ENCODE assay signal across 1 cellular context in the genomic region with DNA sequence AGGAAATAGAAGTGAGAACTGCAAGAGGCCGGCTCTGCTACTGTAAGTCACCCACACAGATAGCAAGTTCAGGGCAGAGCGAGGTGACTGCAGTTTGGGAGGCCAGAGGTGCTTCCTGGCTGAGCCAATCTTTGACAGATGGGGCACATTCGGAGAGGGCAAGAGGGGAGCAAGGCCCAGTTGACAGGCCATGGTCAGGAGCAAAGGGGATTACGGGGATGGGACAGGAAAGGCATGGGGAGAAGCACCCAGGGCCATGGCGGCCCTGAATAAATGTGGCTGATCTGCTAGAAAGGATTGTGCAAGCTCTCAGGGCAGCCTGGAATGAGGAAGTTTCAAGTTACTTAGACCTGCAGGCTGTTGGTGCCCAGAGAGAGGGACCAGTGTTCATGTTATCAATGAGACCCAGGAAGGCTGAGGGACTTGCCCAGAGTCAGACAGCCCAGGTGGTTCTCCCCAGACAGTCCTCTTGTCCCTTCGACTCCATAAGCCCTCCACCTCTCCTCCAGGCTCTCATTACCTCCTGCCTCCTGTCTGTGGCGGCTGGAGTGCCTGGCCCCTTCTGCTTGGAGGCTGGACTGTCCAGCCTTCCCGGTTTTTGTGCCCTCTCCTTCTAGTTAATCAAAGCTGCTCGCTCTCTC.
TF ChIP-seq lines count a peak whose summit lies in the region.

No MANE protein-coding gene starts in this region.

TF ChIP-seq in WTC11, 78 proteins besides CTCF, POLR2A, EP300 and RAD21 (continued from another document):
- TF ChIP-seq, protein P1, sequence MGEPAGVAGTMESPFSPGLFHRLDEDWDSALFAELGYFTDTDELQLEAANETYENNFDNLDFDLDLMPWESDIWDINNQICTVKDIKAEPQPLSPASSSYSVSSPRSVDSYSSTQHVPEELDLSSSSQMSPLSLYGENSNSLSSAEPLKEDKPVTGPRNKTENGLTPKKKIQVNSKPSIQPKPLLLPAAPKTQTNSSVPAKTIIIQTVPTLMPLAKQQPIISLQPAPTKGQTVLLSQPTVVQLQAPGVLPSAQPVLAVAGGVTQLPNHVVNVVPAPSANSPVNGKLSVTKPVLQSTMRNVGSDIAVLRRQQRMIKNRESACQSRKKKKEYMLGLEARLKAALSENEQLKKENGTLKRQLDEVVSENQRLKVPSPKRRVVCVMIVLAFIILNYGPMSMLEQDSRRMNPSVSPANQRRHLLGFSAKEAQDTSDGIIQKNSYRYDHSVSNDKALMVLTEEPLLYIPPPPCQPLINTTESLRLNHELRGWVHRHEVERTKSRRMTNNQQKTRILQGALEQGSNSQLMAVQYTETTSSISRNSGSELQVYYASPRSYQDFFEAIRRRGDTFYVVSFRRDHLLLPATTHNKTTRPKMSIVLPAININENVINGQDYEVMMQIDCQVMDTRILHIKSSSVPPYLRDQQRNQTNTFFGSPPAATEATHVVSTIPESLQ (CRISPR knock-in tag; IDR thresholded peaks at IDR 0.05): no peak
TF ChIP-seq in WTC11: peak in this region for 0.
